11 cellular contexts compared by ENCODE assay signal in genomic region chr12:103626498-103626897, GRCh38. TPM values are rescaled to one million over a fixed set of nuclear protein-coding genes. Genes with fewer than 3 reads are reported as not detected.
DNase-seq lines count a peak whose midpoint lies in the region; ATAC-seq, FAIRE-seq and TF ChIP-seq lines count a peak whose summit lies in the region.
"Had no signal": no experiment of that assay in that cellular context is flagged by ENCODE, and none has a peak within 500 bp of the region (broad histone marks: within the 10 kb centered on the region; RNA-seq: fewer than 3 reads in every experiment).

No MANE protein-coding gene starts in this region.

- no peak overlapping the region for H3K4me3 Mint-ChIP-seq in activated naive CD4-positive, alpha-beta T cell treated with anti-CD3 and anti-CD28 coated beads for 36 hours
- H3K4me3 Mint-ChIP-seq: activated naive CD8-positive, alpha-beta T cell had no signal

- no peaks in the 10 kb centered on the region for H3K36me3 ChIP-seq in WERI-Rb-1
- H3K36me3 ChIP-seq in iPS DF 6.9 (ENCODE audit: control insufficient read depth, insufficient read depth, low read length): no peaks in the 10 kb centered on the region
- H3K36me3 ChIP-seq: BLaER1 treated with 17β-estradiol and CSF1 and Interleukin-3, amounts not matched to agents 10 nM and 100 nM; ovary had no signal

- H3K27ac Mint-ChIP-seq in activated naive CD4-positive, alpha-beta T cell treated with anti-CD3 and anti-CD28 coated beads for 36 hours: no peak overlapping the region
- H3K27ac Mint-ChIP-seq: activated naive CD8-positive, alpha-beta T cell had no signal

- H3K4me3 ChIP-seq in WERI-Rb-1 (ENCODE audit: low read depth, low read length) (peak overlapping the region; percentile 17), iPS DF 6.9 (ENCODE audit: low read length) (no peak overlapping the region)
- H3K4me3 ChIP-seq: BLaER1 treated with 17β-estradiol and CSF1 and Interleukin-3, amounts not matched to agents 10 nM and 100 nM; ovary had no signal

- H3K4me1 ChIP-seq in iPS DF 6.9 (ENCODE audit: control insufficient read depth, insufficient read depth, low read length): no peaks in the 10 kb centered on the region
- H3K4me1 ChIP-seq: BLaER1 treated with 17β-estradiol and CSF1 and Interleukin-3, amounts not matched to agents 10 nM and 100 nM had no signal

- intact Hi-C loops in activated naive CD4-positive, alpha-beta T cell treated with anti-CD3 and anti-CD28 coated beads for 36 hours (cut with micrococcal nuclease): loop anchor here (5.0 kb wide), 1 partner anchor 251 kb away; no protein-coding TSS in a partner anchor

- peak; percentile 74 for TF ChIP-seq CTCF in WERI-Rb-1 (IDR thresholded peaks at IDR 0.05; ENCODE audit: low read depth, low read length)

- DNase-seq in activated naive CD4-positive, alpha-beta T cell treated with anti-CD3 and anti-CD28 coated beads for 36 hours: peak; percentile 22
- no peak for DNase-seq in activated naive CD4-positive, alpha-beta T cell treated with anti-CD3 and anti-CD28 coated beads, Interleukin-2, amount 50 U/mL, for 16 hours
- DNase-seq in WERI-Rb-1: peak; percentile 89
- DNase-seq in iPS DF 6.9 (ENCODE audit: low read depth, low spot score): peak; percentile 31
- DNase-seq in urothelium cell line (ENCODE audit: low spot score): peak; percentile 30
- no peak for DNase-seq in dedifferentiated amniotic fluid mesenchymal stem cell (ENCODE audit: extremely low spot score)
- no peak for DNase-seq in GF-D8 (lab: John Stamatoyannopoulos, UW)

- H3K9me3 ChIP-seq in WERI-Rb-1 (ENCODE audit: severe bottlenecking): no peaks in the 10 kb centered on the region
- H3K9me3 ChIP-seq in iPS DF 6.9 (ENCODE audit: control insufficient read depth, insufficient read depth, low read length): no peaks in the 10 kb centered on the region
- H3K9me3 ChIP-seq: BLaER1 treated with 17β-estradiol and CSF1 and Interleukin-3, amounts not matched to agents 10 nM and 100 nM had no signal

- no peaks in the 10 kb centered on the region for H3K36me3 Mint-ChIP-seq in activated naive CD4-positive, alpha-beta T cell treated with anti-CD3 and anti-CD28 coated beads for 36 hours (ENCODE audit: low read depth)
- H3K36me3 Mint-ChIP-seq: activated naive CD8-positive, alpha-beta T cell had no signal

- no peaks in the 10 kb centered on the region for H3K4me1 Mint-ChIP-seq in activated naive CD4-positive, alpha-beta T cell treated with anti-CD3 and anti-CD28 coated beads for 36 hours (ENCODE audit: low read depth)

- FAIRE-seq in urothelium cell line (lab: Jason Lieb, UNC): no peak

- H3K9me3 Mint-ChIP-seq in activated naive CD4-positive, alpha-beta T cell treated with anti-CD3 and anti-CD28 coated beads for 36 hours: no peaks in the 10 kb centered on the region

- H3K27me3 ChIP-seq in WERI-Rb-1 (ENCODE audit: insufficient read depth, low read depth, severe bottlenecking): no peaks in the 10 kb centered on the region
- no peaks in the 10 kb centered on the region for H3K27me3 ChIP-seq in iPS DF 6.9 (ENCODE audit: control insufficient read depth, insufficient read depth, low read length)
- H3K27me3 ChIP-seq: BLaER1 treated with 17β-estradiol and CSF1 and Interleukin-3, amounts not matched to agents 10 nM and 100 nM; ovary had no signal

- peak overlapping the region; percentile 66 for H3K27ac ChIP-seq in WERI-Rb-1
- H3K27ac ChIP-seq in iPS DF 6.9 (ENCODE audit: low read length): no peak overlapping the region
- H3K27ac ChIP-seq: BLaER1 treated with 17β-estradiol and CSF1 and Interleukin-3, amounts not matched to agents 10 nM and 100 nM; ovary had no signal

- ATAC-seq in GM19467 (IDR thresholded peaks at IDR 0.05; ENCODE audit: unreplicated experiment): no peak

- H3K27me3 Mint-ChIP-seq in activated naive CD4-positive, alpha-beta T cell treated with anti-CD3 and anti-CD28 coated beads for 36 hours (ENCODE audit: low read depth): peaks cover 5% of the 10 kb centered on the region

- CTCF ChIA-PET in activated naive CD4-positive, alpha-beta T cell treated with anti-CD3 and anti-CD28 coated beads for 36 hours (lab: Charles Lee): interaction anchor here (0.7 kb wide), 1 partner anchor 109 kb away, joined by 4 read pairs; no protein-coding TSS in a partner anchor

- WGBS in iPS DF 6.9 (ENCODE audit: insufficient coverage, insufficient read length): no CpG with 5 or more reads among the region's 4 CpGs

RNA-seq across cellular contexts. Expression of gene STAB2, which starts 39.4 kb away (rescaled TPM):
- not detected for total RNA-seq in activated naive CD4-positive, alpha-beta T cell treated with anti-CD3 and anti-CD28 coated beads for 36 hours

Comparison
In these comparisons a context has a peak if more than half of its experiments do, and no peak if none do; other contexts are left out.
1. DNase-seq: peak in activated naive CD4-positive, alpha-beta T cell treated with anti-CD3 and anti-CD28 coated beads for 36 hours (single experiment), WERI-Rb-1 (single experiment), iPS DF 6.9 (single experiment) and urothelium cell line (single experiment); none in activated naive CD4-positive, alpha-beta T cell treated with anti-CD3 and anti-CD28 coated beads, Interleukin-2, amount 50 U/mL, for 16 hours (single experiment), dedifferentiated amniotic fluid mesenchymal stem cell (single experiment) and GF-D8 (single experiment).